ENCODE assay signal across 19 cellular contexts in the genomic region with DNA sequence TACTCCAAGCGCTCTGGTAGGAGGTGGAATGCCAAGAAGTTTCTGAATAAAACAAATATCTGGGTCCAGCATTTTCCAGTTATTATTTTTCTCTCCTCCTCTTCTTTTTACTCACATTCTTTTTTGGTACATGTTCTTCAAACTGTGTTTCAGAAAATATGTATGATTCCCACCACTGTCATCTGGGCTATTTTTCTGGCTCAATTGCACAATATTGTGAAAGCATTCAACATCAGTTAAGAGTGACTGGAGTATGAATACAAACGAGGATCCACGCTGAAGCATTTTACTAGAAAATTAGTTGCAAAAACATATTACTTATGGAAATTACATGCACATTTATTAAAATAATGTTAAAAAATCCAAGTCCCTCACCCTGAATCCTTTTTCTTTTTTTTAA.
DNase-seq lines count a peak whose midpoint lies in the region; ATAC-seq, FAIRE-seq and TF ChIP-seq lines count a peak whose summit lies in the region.
"Had no signal": no experiment of that assay in that cellular context is flagged by ENCODE, and none has a peak within 500 bp of the region (broad histone marks: within the 10 kb centered on the region; RNA-seq: fewer than 3 reads in every experiment).

No MANE protein-coding gene starts in this region.

- no peak for TF ChIP-seq POLR2A in breast epithelium (IDR thresholded peaks at IDR 0.05)
- no peak for TF ChIP-seq POLR2A in GM12892 (IDR thresholded peaks at IDR 0.05; ENCODE audit: low read depth, low read length)
- no peak for TF ChIP-seq POLR2A in gastrocnemius medialis (IDR thresholded peaks at IDR 0.05)

- no peak overlapping the region for H3K27ac Mint-ChIP-seq in MCF 10A (ENCODE audit: low read depth, unreplicated experiment)
- H3K27ac Mint-ChIP-seq: CD4-positive, alpha-beta T cell had no signal

- H3K27me3 Mint-ChIP-seq in MCF 10A (ENCODE audit: insufficient read depth, unreplicated experiment): no peaks in the 10 kb centered on the region
- H3K27me3 Mint-ChIP-seq: CD4-positive, alpha-beta T cell had no signal

- no peak overlapping the region for H3K4me3 Mint-ChIP-seq in MCF 10A (ENCODE audit: unreplicated experiment)
- H3K4me3 Mint-ChIP-seq: CD4-positive, alpha-beta T cell had no signal

- in situ Hi-C loops in gastrocnemius medialis (cut with MboI; ENCODE audit: low sequenced_read_pairs in 4 of 4): no loop called here

- CTCF ChIA-PET in MCF 10A (lab: Yijun Ruan, JAX): no interaction called here

- ATAC-seq in gastrocnemius medialis: no peak

- no TSS peak for BruUV-seq in MCF 10A (replicated peaks; lab: Mats Ljungman, UMichigan)

- FAIRE-seq in GM12892 (lab: Jason Lieb, UNC): no peak

- H3K27me3 ChIP-seq in breast epithelium (no peaks in the 10 kb centered on the region), gastrocnemius medialis (no peaks in the 10 kb centered on the region)

- no peaks in the 10 kb centered on the region for H3K9me3 Mint-ChIP-seq in MCF 10A (ENCODE audit: unreplicated experiment)
- H3K9me3 Mint-ChIP-seq: CD4-positive, alpha-beta T cell had no signal

- H3K36me3 Mint-ChIP-seq in MCF 10A (ENCODE audit: insufficient read depth, unreplicated experiment): no peaks in the 10 kb centered on the region

- no peak overlapping the region for H3K27ac ChIP-seq in breast epithelium
- H3K27ac ChIP-seq in gastrocnemius medialis: no peak overlapping the region
- H3K27ac ChIP-seq: PC-9, RWPE1 had no signal

- DNase-seq in MCF 10A (ENCODE audit: unreplicated experiment) (peak; percentile 9), breast epithelium (ENCODE audit: low spot score in 2 of 2) (no peak), LHCN-M2 (ENCODE audit: low read depth) (peak; percentile 3), fibroblast of gingiva (ENCODE audit: low read depth) (peak; percentile 13), stromal cell of bone marrow (ENCODE audit: low read depth) (peak; percentile 15), GM12892 (ENCODE audit: insufficient read length) (no peak), gastrocnemius medialis (no peak), germinal center (ENCODE audit: low spot score) (no peak)
- DNase-seq: Caco-2; CD4-positive, alpha-beta T cell; DMS153; GF-D8; H7; NCI-H1105; NCI-H2171 treated with DMSO at 0.1 percent for 48 hours; NCI-H446 treated with DMSO at 0.1 percent for 48 hours; NK-92 treated with Interleukin-12 subunit alpha and Interleukin-12 subunit beta, amount 100 ng/mL, for 24 hours; PC-9 had no signal

- intact Hi-C loops in MCF 10A (cut with micrococcal nuclease) (no loop called here), breast epithelium (cut with DNase I; ENCODE audit: low total_unique reads) (no loop called here), gastrocnemius medialis (cut with DNase I; ENCODE audit: low total_unique reads) (no loop called here)

- no peaks in the 10 kb centered on the region for H3K36me3 ChIP-seq in breast epithelium
- H3K36me3 ChIP-seq in gastrocnemius medialis: no peaks in the 10 kb centered on the region

- H3K4me3 ChIP-seq in breast epithelium (no peak overlapping the region), gastrocnemius medialis (no peak overlapping the region)
- H3K4me3 ChIP-seq: PC-9 had no signal

- H3K4me1 Mint-ChIP-seq in MCF 10A (ENCODE audit: insufficient read depth, unreplicated experiment): no peaks in the 10 kb centered on the region

- H3K9me3 ChIP-seq in breast epithelium (no peaks in the 10 kb centered on the region), gastrocnemius medialis (no peaks in the 10 kb centered on the region)
- H3K9me3 ChIP-seq: Caco-2 had no signal

- no peak for TF ChIP-seq CTCF in MCF 10A (IDR thresholded peaks at IDR 0.05; ENCODE audit: unreplicated experiment)
- no peak for TF ChIP-seq CTCF in breast epithelium (IDR thresholded peaks at IDR 0.05)
- no peak for TF ChIP-seq CTCF in gastrocnemius medialis (IDR thresholded peaks at IDR 0.05 in 4 of 5, conservative IDR thresholded peaks at IDR 0.05 in 1 of 5)

- POLR2A ChIA-PET in MCF 10A (lab: Yijun Ruan, JAX): no interaction called here

- H3K4me1 ChIP-seq in breast epithelium: no peaks in the 10 kb centered on the region
- H3K4me1 ChIP-seq in gastrocnemius medialis: no peaks in the 10 kb centered on the region
- H3K4me1 ChIP-seq: Caco-2 had no signal

Comparison
In these comparisons a context has a peak if more than half of its experiments do, and no peak if none do; other contexts are left out.
1. DNase-seq: peak in MCF 10A (single experiment), LHCN-M2 (single experiment), fibroblast of gingiva (single experiment) and stromal cell of bone marrow (single experiment); none in breast epithelium (0 of 2), GM12892 (single experiment), gastrocnemius medialis (0 of 2) and germinal center (single experiment).